In genomic region chr13:105059786-105060185, GRCh38 we compare ENCODE assay signal across 29 cellular contexts.
"Had no signal": no experiment of that assay in that cellular context is flagged by ENCODE, and none has a peak within 500 bp of the region (broad histone marks: within the 10 kb centered on the region; RNA-seq: fewer than 3 reads in every experiment).

No MANE protein-coding gene starts in this region.

- H3K79me2 ChIP-seq: hepatocyte had no signal

- FAIRE-seq: endothelial cell of umbilical vein, islet of Langerhans had no signal

- H3K9ac ChIP-seq: neural progenitor cell had no signal

- H3K36me3 ChIP-seq: colonic mucosa, esophagus muscularis mucosa, gastroesophageal sphincter, heart left ventricle, left lung, neural progenitor cell, prostate gland, right atrium auricular region, suprapubic skin, transverse colon, upper lobe of right lung, uterus had no signal

- H3K27ac Mint-ChIP-seq: dendritic cell treated with granulocyte-macrophage colony-stimulating factor and Interleukin-4, amounts not matched to agents 40 ng/mL and 50 ng/mL, for 4 days; naive thymus-derived CD4-positive, alpha-beta T cell; nephron; neural progenitor cell; stimulated activated naive B cell treated with anti-CD40 and anti-IgM and Interleukin-4, amounts not matched to agents 10 μg/mL and 1 μg/mL and 100 μg/mL, for 72 hours; stimulated activated naive CD8-positive, alpha-beta T cell treated with anti-CD3 and anti-CD28 coated beads, Interleukin-15, amount 100 ng/mL, for 72 hours had no signal

- H2AFZ ChIP-seq: hepatocyte, neural progenitor cell had no signal

- H3K4me3 Mint-ChIP-seq: dendritic cell treated with granulocyte-macrophage colony-stimulating factor and Interleukin-4, amounts not matched to agents 40 ng/mL and 50 ng/mL, for 4 days; naive thymus-derived CD4-positive, alpha-beta T cell; nephron; neural progenitor cell; stimulated activated naive B cell treated with anti-CD40 and anti-IgM and Interleukin-4, amounts not matched to agents 10 μg/mL and 1 μg/mL and 100 μg/mL, for 72 hours; stimulated activated naive CD8-positive, alpha-beta T cell treated with anti-CD3 and anti-CD28 coated beads, Interleukin-15, amount 100 ng/mL, for 72 hours had no signal

- H3K9me3 Mint-ChIP-seq: dendritic cell treated with granulocyte-macrophage colony-stimulating factor and Interleukin-4, amounts not matched to agents 40 ng/mL and 50 ng/mL, for 4 days; neural progenitor cell; stimulated activated naive B cell treated with anti-CD40 and anti-IgM and Interleukin-4, amounts not matched to agents 10 μg/mL and 1 μg/mL and 100 μg/mL, for 72 hours; stimulated activated naive CD8-positive, alpha-beta T cell treated with anti-CD3 and anti-CD28 coated beads, Interleukin-15, amount 100 ng/mL, for 72 hours had no signal

- H3K4me1 Mint-ChIP-seq: naive thymus-derived CD4-positive, alpha-beta T cell; nephron; stimulated activated naive B cell treated with anti-CD40 and anti-IgM and Interleukin-4, amounts not matched to agents 10 μg/mL and 1 μg/mL and 100 μg/mL, for 72 hours; stimulated activated naive CD8-positive, alpha-beta T cell treated with anti-CD3 and anti-CD28 coated beads, Interleukin-15, amount 100 ng/mL, for 72 hours had no signal

- DNase-seq: colonic mucosa; effector CD8-positive, alpha-beta T cell; foreskin keratinocyte; heart left ventricle; left cardiac atrium; left lung; mesendoderm; midbrain; naive thymus-derived CD4-positive, alpha-beta T cell; nucleus accumbens; stimulated activated CD4-positive, alpha-beta T cell treated with anti-CD3 and anti-CD28 coated beads, Interleukin-2, amount 100 ng/mL, for 24 hours; stimulated activated CD4-positive, alpha-beta T cell treated with anti-CD3 and anti-CD28 coated beads, Interleukin-4, amount 100 ng/mL, for 24 hours; stimulated activated naive B cell treated with anti-CD40 and anti-IgM and Interleukin-4, amounts not matched to agents 10 μg/mL and 1 μg/mL and 100 μg/mL, for 72 hours; stimulated activated naive CD8-positive, alpha-beta T cell treated with anti-CD3 and anti-CD28 coated beads, Interleukin-15, amount 100 ng/mL, for 72 hours; transverse colon; upper lobe of right lung; uterus had no signal

- H3K4me3 ChIP-seq: colonic mucosa, esophagus muscularis mucosa, gastroesophageal sphincter, heart left ventricle, hepatocyte, left lung, neural progenitor cell, prostate gland, right atrium auricular region, suprapubic skin, transverse colon, upper lobe of right lung, uterus had no signal

- H3K27me3 Mint-ChIP-seq: dendritic cell treated with granulocyte-macrophage colony-stimulating factor and Interleukin-4, amounts not matched to agents 40 ng/mL and 50 ng/mL, for 4 days; stimulated activated naive B cell treated with anti-CD40 and anti-IgM and Interleukin-4, amounts not matched to agents 10 μg/mL and 1 μg/mL and 100 μg/mL, for 72 hours; stimulated activated naive CD8-positive, alpha-beta T cell treated with anti-CD3 and anti-CD28 coated beads, Interleukin-15, amount 100 ng/mL, for 72 hours had no signal

- H3K36me3 Mint-ChIP-seq: naive thymus-derived CD4-positive, alpha-beta T cell; neural progenitor cell; stimulated activated naive B cell treated with anti-CD40 and anti-IgM and Interleukin-4, amounts not matched to agents 10 μg/mL and 1 μg/mL and 100 μg/mL, for 72 hours had no signal

- H3K4me1 ChIP-seq: colonic mucosa, esophagus muscularis mucosa, foreskin keratinocyte, gastroesophageal sphincter, heart left ventricle, left lung, neural progenitor cell, prostate gland, right atrium auricular region, suprapubic skin, transverse colon, upper lobe of right lung, uterus had no signal

- ATAC-seq: foreskin keratinocyte; gastroesophageal sphincter; heart left ventricle; left cardiac atrium; left lung; naive thymus-derived CD4-positive, alpha-beta T cell; sciatic nerve; stimulated activated naive B cell treated with anti-CD40 and anti-IgM and Interleukin-4, amounts not matched to agents 10 μg/mL and 1 μg/mL and 100 μg/mL, for 72 hours; stimulated activated naive CD8-positive, alpha-beta T cell treated with anti-CD3 and anti-CD28 coated beads, Interleukin-15, amount 100 ng/mL, for 72 hours; upper lobe of right lung had no signal

- H3K27ac ChIP-seq: colonic mucosa, esophagus muscularis mucosa, foreskin keratinocyte, gastroesophageal sphincter, heart left ventricle, hepatocyte, left lung, neural progenitor cell, prostate gland, right atrium auricular region, suprapubic skin, transverse colon, upper lobe of right lung, uterus had no signal

- H3K4me2 ChIP-seq: hepatocyte, neural progenitor cell had no signal

- H3K27me3 ChIP-seq: colonic mucosa, esophagus muscularis mucosa, foreskin keratinocyte, gastroesophageal sphincter, heart left ventricle, hepatocyte, left lung, neural progenitor cell, right atrium auricular region, suprapubic skin, transverse colon, upper lobe of right lung, uterus had no signal

- H3K9me3 ChIP-seq: colonic mucosa, left lung, prostate gland, right atrium auricular region, suprapubic skin, transverse colon, upper lobe of right lung, uterus had no signal
